Comparison of ENCODE assay signal across 8 cellular contexts in genomic region chr2:89205153-89205552, GRCh38.
DNase-seq lines count a peak whose midpoint lies in the region; ATAC-seq and TF ChIP-seq lines count a peak whose summit lies in the region.
"Not testable (repeated sequence)": the region's sequence is repeated elsewhere in the genome, so short reads cannot be mapped to it uniquely, and the experiment has no call there.

No MANE protein-coding gene starts in this region.

- DNase-seq in A673 (ENCODE audit: low spot score): peak; percentile 57
- peak; percentile 10 for DNase-seq in NCI-H526 treated with DMSO at 0.1 percent for 48 hours (lab: John Stamatoyannopoulos, UW)
- peak; percentile 35 for DNase-seq in activated CD4-positive, alpha-beta T cell treated with anti-CD3 and anti-CD28 coated beads, Interleukin-2, amount 10 ng/mL, durations not matched to agents 7 days and 5 days
- peak; percentile 12 for DNase-seq in cerebellar cortex (ENCODE audit: low spot score)
- DNase-seq in kidney epithelial cell (ENCODE audit: low read depth): not testable (repeated sequence)
- peak; percentile 76 for DNase-seq in spleen

- WGBS in spleen, 5 donors: 26 to 36% (median 34%) methylated on average over 10 to 11 of the region's 11 CpGs

- not testable (repeated sequence) for H3K4me3 ChIP-seq in A673 (ENCODE audit: low read depth, low read length, poor library complexity, severe bottlenecking); GM12875 (ENCODE audit: low read depth, low read length); kidney epithelial cell (ENCODE audit: low read depth, low read length); spleen

- H3K36me3 Mint-ChIP-seq in activated CD4-positive, alpha-beta T cell treated with anti-CD3 and anti-CD28 coated beads, Interleukin-2, amount 10 ng/mL, durations not matched to agents 7 days and 5 days (ENCODE audit: low read depth): not testable (repeated sequence)

- not testable (repeated sequence) for H3K4me3 Mint-ChIP-seq in activated CD4-positive, alpha-beta T cell treated with anti-CD3 and anti-CD28 coated beads, Interleukin-2, amount 10 ng/mL, durations not matched to agents 7 days and 5 days

- POLR2A ChIA-PET in A673 (lab: Charles Lee; ENCODE audit: low non-redundant PET); activated CD4-positive, alpha-beta T cell treated with anti-CD3 and anti-CD28 coated beads, Interleukin-2, amount 10 ng/mL, durations not matched to agents 7 days and 5 days (lab: Charles Lee): not testable (repeated sequence)

- CTCF ChIA-PET in A673 (lab: Charles Lee): not testable (repeated sequence)
- CTCF ChIA-PET in activated CD4-positive, alpha-beta T cell treated with anti-CD3 and anti-CD28 coated beads, Interleukin-2, amount 10 ng/mL, durations not matched to agents 7 days and 5 days (lab: Charles Lee): interaction anchor here (0.7 kb wide), 1 partner anchor 314 kb away, joined by 3 read pairs; no protein-coding TSS in a partner anchor

- not testable (repeated sequence) for H3K4me1 Mint-ChIP-seq in activated CD4-positive, alpha-beta T cell treated with anti-CD3 and anti-CD28 coated beads, Interleukin-2, amount 10 ng/mL, durations not matched to agents 7 days and 5 days

- H3K9me3 Mint-ChIP-seq in activated CD4-positive, alpha-beta T cell treated with anti-CD3 and anti-CD28 coated beads, Interleukin-2, amount 10 ng/mL, durations not matched to agents 7 days and 5 days: not testable (repeated sequence)

- not testable (repeated sequence) for H3K27me3 ChIP-seq in A673 (replicated peaks; ENCODE audit: insufficient read depth, low read depth, low read length, poor library complexity); kidney epithelial cell (ENCODE audit: control insufficient read depth, insufficient read depth, low read length); spleen (replicated peaks in 1 of 7)

- not testable (repeated sequence) for H3K27me3 Mint-ChIP-seq in activated CD4-positive, alpha-beta T cell treated with anti-CD3 and anti-CD28 coated beads, Interleukin-2, amount 10 ng/mL, durations not matched to agents 7 days and 5 days

- not testable (repeated sequence) for BruUV-seq in A673 (replicated peaks; lab: Mats Ljungman, UMichigan)

- not testable (repeated sequence) for H3K4me1 ChIP-seq in A673 (ENCODE audit: insufficient read depth, low read length, poor library complexity, severe bottlenecking); spleen

- not testable (repeated sequence) for H3K27ac Mint-ChIP-seq in activated CD4-positive, alpha-beta T cell treated with anti-CD3 and anti-CD28 coated beads, Interleukin-2, amount 10 ng/mL, durations not matched to agents 7 days and 5 days

- H3K27ac ChIP-seq in A673 (ENCODE audit: low read depth, low read length, poor library complexity, severe bottlenecking); spleen: not testable (repeated sequence)

- intact Hi-C loops in A673 (cut with micrococcal nuclease; ENCODE audit: unreplicated experiment); spleen (cut with DNase I; ENCODE audit: low total_unique reads): not testable (repeated sequence)

- peak; percentile 77 for ATAC-seq in HG03342 (IDR thresholded peaks at IDR 0.05; ENCODE audit: unreplicated experiment)

- TF ChIP-seq CTCF in A673 (conservative IDR thresholded peaks at IDR 0.05; ENCODE audit: low read depth, low read length): peak; percentile 57
- peak; percentile 56; the same call in 1 of the 2 replicates for TF ChIP-seq CTCF in GM12875 (IDR thresholded peaks at IDR 0.05; ENCODE audit: borderline replicate concordance, insufficient read depth, low read depth, low read length)
- TF ChIP-seq CTCF in kidney epithelial cell (IDR thresholded peaks at IDR 0.05; ENCODE audit: insufficient read depth, low read length, poor library complexity, severe bottlenecking): peak; percentile 40
- TF ChIP-seq CTCF in spleen (IDR thresholded peaks at IDR 0.05 in 8 of 11, conservative IDR thresholded peaks at IDR 0.05 in 3 of 11): peak in 6 of 11 experiments; percentile 27 to 59 (median 50)

- not testable (repeated sequence) for H3K36me3 ChIP-seq in A673 (ENCODE audit: insufficient read depth, low read length, poor library complexity, severe bottlenecking); kidney epithelial cell (ENCODE audit: control insufficient read depth, insufficient read depth, low read length); spleen

- H3K9me3 ChIP-seq in A673 (ENCODE audit: low read depth, low read length, poor library complexity, severe bottlenecking); spleen: not testable (repeated sequence)

- TF ChIP-seq POLR2A in spleen (IDR thresholded peaks at IDR 0.05): not testable (repeated sequence)
